ENCODE assay signal across 9 cellular contexts in genomic region chr16:65123846-65124513, GRCh38. TPM values are rescaled to one million over a fixed set of nuclear protein-coding genes. Genes with fewer than 3 reads are reported as not detected.
DNase-seq lines count a peak whose midpoint lies in the region; ATAC-seq and TF ChIP-seq lines count a peak whose summit lies in the region.
"Had no signal": no experiment of that assay in that cellular context is flagged by ENCODE, and none has a peak within 500 bp of the region (broad histone marks: within the 10 kb centered on the region; RNA-seq: fewer than 3 reads in every experiment).

No MANE protein-coding gene starts in this region.

- in situ Hi-C loops in G401 (cut with HindIII; ENCODE audit: low sequenced_read_pairs) = no loop called here

- CTCF ChIA-PET in AG04450 (lab: Charles Lee) = no interaction called here

- peaks cover 63% of the 10 kb centered on the region for H3K27me3 Mint-ChIP-seq in progenitor cell of endocrine pancreas

- no peaks in the 10 kb centered on the region for H3K36me3 Mint-ChIP-seq in progenitor cell of endocrine pancreas (ENCODE audit: insufficient read depth)

- H3K9me3 Mint-ChIP-seq in progenitor cell of endocrine pancreas (ENCODE audit: low read depth) = no peaks in the 10 kb centered on the region
- H3K9me3 Mint-ChIP-seq: CD4-positive, alpha-beta T cell had no signal

- TF ChIP-seq EP300 in gastroesophageal sphincter (IDR thresholded peaks at IDR 0.05) = no peak

- TF ChIP-seq CTCF in AG04450 (IDR thresholded peaks at IDR 0.05; ENCODE audit: low read depth, low read length) = peak; percentile 7; the same call in 1 of the 2 replicates
- no peak for TF ChIP-seq CTCF in WERI-Rb-1 (IDR thresholded peaks at IDR 0.05; ENCODE audit: low read depth, low read length)
- TF ChIP-seq CTCF in gastroesophageal sphincter (IDR thresholded peaks at IDR 0.05) = no peak
- TF ChIP-seq CTCF in progenitor cell of endocrine pancreas (IDR thresholded peaks at IDR 0.05; ENCODE audit: unreplicated experiment) = no peak

- H3K4me3 ChIP-seq in AG04450 (ENCODE audit: low read depth, low read length) (peak overlapping the region; percentile 72), WERI-Rb-1 (ENCODE audit: low read depth, low read length) (peak overlapping the region; percentile 56), gastroesophageal sphincter (peak overlapping the region; percentile 69 to 78)

- H3K4me3 Mint-ChIP-seq in progenitor cell of endocrine pancreas (ENCODE audit: low read depth) = peak overlapping the region; percentile 58
- H3K4me3 Mint-ChIP-seq: CD4-positive, alpha-beta T cell had no signal

- 17 to 29% methylated on average over 11 to 16 of the region's 18 CpGs for WGBS in gastroesophageal sphincter (ENCODE audit: low coverage in 1 of 2), 2 donors

- H3K4me1 ChIP-seq in gastroesophageal sphincter = peaks cover 0 to 50% (median 5%) of the 10 kb centered on the region in 3 donors

- H3K27me3 ChIP-seq in AG04450 (ENCODE audit: control insufficient read depth, insufficient read depth, low read length) (no peaks in the 10 kb centered on the region), WERI-Rb-1 (ENCODE audit: insufficient read depth, low read depth, severe bottlenecking) (peaks cover 34% of the 10 kb centered on the region), gastroesophageal sphincter (peaks cover 11% of the 10 kb centered on the region)

- H3K36me3 ChIP-seq in WERI-Rb-1 (no peaks in the 10 kb centered on the region), gastroesophageal sphincter (no peaks in the 10 kb centered on the region)

- POLR2A ChIA-PET in AG04450 (lab: Yijun Ruan, JAX) = interaction anchor here (1.5 kb wide), 1 partner anchor 401 kb away, joined by 5 read pairs; no protein-coding TSS in a partner anchor

- peak overlapping the region; percentile 93 for H3K27ac ChIP-seq in AG04450 (ENCODE audit: low read depth, low read length)
- H3K27ac ChIP-seq in WERI-Rb-1 = no peak overlapping the region
- H3K27ac ChIP-seq in gastroesophageal sphincter = peak overlapping the region; percentile 76 to 96 (median 93)

- peaks cover 3% of the 10 kb centered on the region; the same call in 1 of the 2 replicates for H3K9me3 ChIP-seq in AG04450 (ENCODE audit: control insufficient read depth, insufficient read depth, low read length)
- H3K9me3 ChIP-seq in WERI-Rb-1 (ENCODE audit: severe bottlenecking) = no peaks in the 10 kb centered on the region
- no peaks in the 10 kb centered on the region for H3K9me3 ChIP-seq in gastroesophageal sphincter

- no peak for DNase-seq in AG04450 (ENCODE audit: low read depth, low spot score)
- no peak for DNase-seq in WERI-Rb-1
- no peak for DNase-seq in progenitor cell of endocrine pancreas (ENCODE audit: low spot score, unreplicated experiment)
- no peak for DNase-seq in NCI-H146 (lab: John Stamatoyannopoulos, UW)
- no peak for DNase-seq in G401 (ENCODE audit: low spot score)
- DNase-seq in activated naive CD4-positive, alpha-beta T cell (lab: John Stamatoyannopoulos, UW) = no peak
- DNase-seq: CD4-positive, alpha-beta T cell had no signal

- TF ChIP-seq POLR2A in gastroesophageal sphincter (IDR thresholded peaks at IDR 0.05) = no peak

- no peak for ATAC-seq in gastroesophageal sphincter
- no peak for ATAC-seq in GM21825 (IDR thresholded peaks at IDR 0.05; ENCODE audit: unreplicated experiment)

- H3K27ac Mint-ChIP-seq in progenitor cell of endocrine pancreas = peak overlapping the region; percentile 24
- H3K27ac Mint-ChIP-seq: CD4-positive, alpha-beta T cell had no signal

- peaks cover 11% of the 10 kb centered on the region for H3K4me1 Mint-ChIP-seq in progenitor cell of endocrine pancreas (ENCODE audit: low read depth)

RNA-seq across cellular contexts. Expression of gene CDH11, which starts 2.1 kb away (rescaled TPM):
- polyA plus RNA-seq in AG04450 (2011; rRNA removed) = 276 and 306 TPM in 2 replicates
- 713 and 756 TPM in 2 replicates for polyA minus RNA-seq in AG04450 (2011; rRNA and poly(A)+ RNA removed)
- total RNA-seq in gastroesophageal sphincter (10 to 100 TPM; 37.4 to 78.9 (median 62.8) TPM), progenitor cell of endocrine pancreas (5.5 and 6.0 TPM in 2 replicates)
- not detected in 2 replicates for total RNA-seq in G401 (2014; rRNA removed; shearing (Covaris generic))
- total RNA-seq: CD4-positive, alpha-beta T cell had no signal
